Comparison of ENCODE assay signal across 8 cellular contexts in genomic region chr19:14375055-14375581, GRCh38. TPM values are rescaled to one million over a fixed set of nuclear protein-coding genes. Genes with fewer than 3 reads are reported as not detected.
DNase-seq lines count a peak whose midpoint lies in the region; ATAC-seq, FAIRE-seq and TF ChIP-seq lines count a peak whose summit lies in the region.

No MANE protein-coding gene starts in this region.

- peak overlapping the region; percentile 15 for H3K18ac ChIP-seq in neuronal stem cell (ENCODE audit: low read length)

- H3K27ac ChIP-seq in neuronal stem cell (replicated peaks; ENCODE audit: low read length) = no peak overlapping the region

- peak overlapping the region; percentile 68 for H2BK15ac ChIP-seq in neuronal stem cell (ENCODE audit: low read length)

- no peaks in the 10 kb centered on the region for H3K9me3 ChIP-seq in T-helper 17 cell (ENCODE audit: control insufficient read depth, low read length, poor library complexity, severe bottlenecking)
- H3K9me3 ChIP-seq in neuronal stem cell (replicated peaks in 1 of 2; ENCODE audit: control insufficient read depth in 2 of 2, insufficient read depth in 1 of 2, low read depth in 1 of 2, low read length in 2 of 2) = no peaks in the 10 kb centered on the region

- DNase-seq in T-helper 17 cell (peak; percentile 52 to 70 (median 52)), neuronal stem cell (ENCODE audit: low spot score) (no peak), NCI-H187 treated with DMSO at 0.1 percent for 48 hours (lab: John Stamatoyannopoulos, UW) (no peak), GM19238 (ENCODE audit: insufficient read length, low spot score) (no peak), HTR-8/SVneo (ENCODE audit: insufficient read length, low spot score) (no peak)
- peak; percentile 92 for DNase-seq in central memory CD4-positive, alpha-beta T cell

- H3K9ac ChIP-seq in neuronal stem cell (ENCODE audit: low read depth, low read length, poor library complexity) = peak overlapping the region; percentile 24

- no peaks in the 10 kb centered on the region for H3K36me3 ChIP-seq in neuronal stem cell (replicated peaks in 1 of 2; ENCODE audit: control insufficient read depth in 2 of 2, insufficient read depth in 2 of 2, low read length in 2 of 2)

- H3K14ac ChIP-seq in neuronal stem cell (ENCODE audit: low read length) = no peak overlapping the region

- H2AFZ ChIP-seq in neuronal stem cell (ENCODE audit: low read length) = peak overlapping the region; percentile 56

- peaks cover 0 to 3% (median 0%) of the 10 kb centered on the region in 3 experiments for H3K27me3 ChIP-seq in neuronal stem cell (ENCODE audit: control insufficient read depth in 3 of 3, insufficient read depth in 3 of 3, low read depth in 1 of 3, low read length in 3 of 3)

- ATAC-seq in T-helper 17 cell (peak; percentile 87), HG02973 (IDR thresholded peaks at IDR 0.05; ENCODE audit: unreplicated experiment) (no peak)

- no peak overlapping the region for H3K4me2 ChIP-seq in neuronal stem cell (ENCODE audit: insufficient read depth, low read length, poor library complexity, severe bottlenecking)

- H3K4me1 Mint-ChIP-seq in T-helper 17 cell = peaks cover 31% of the 10 kb centered on the region

- no peak overlapping the region for H4K8ac ChIP-seq in neuronal stem cell (ENCODE audit: low read depth, low read length)

- no peak overlapping the region for H2AK5ac ChIP-seq in neuronal stem cell (ENCODE audit: low read depth, low read length)

- H3K4me3 ChIP-seq in neuronal stem cell (ENCODE audit: low read length in 2 of 2) = no peak overlapping the region

- no peak overlapping the region for H2BK5ac ChIP-seq in neuronal stem cell (ENCODE audit: low read length)

- no peaks in the 10 kb centered on the region for H3K79me1 ChIP-seq in neuronal stem cell (ENCODE audit: low read depth, low read length)

- no CpG with 5 or more reads among the region's 12 CpGs for WGBS in neuronal stem cell (ENCODE audit: extremely low coverage in 2 of 2, insufficient read length in 2 of 2, insufficient replicate concordance in 1 of 2), 2 donors

- no peak overlapping the region for H3K23ac ChIP-seq in neuronal stem cell (ENCODE audit: low read depth, low read length, poor library complexity)

- peak; percentile 50 for TF ChIP-seq POLR2A in GM18526 (IDR thresholded peaks at IDR 0.05; ENCODE audit: extremely low read depth, insufficient read length)

- H3K4ac ChIP-seq in neuronal stem cell (ENCODE audit: low read length) = no peak overlapping the region

- FAIRE-seq in HTR-8/SVneo (lab: Jason Lieb, UNC) = no peak

- peaks cover 7 to 17% of the 10 kb centered on the region in 2 donors for H3K4me1 ChIP-seq in neuronal stem cell (ENCODE audit: control insufficient read depth in 2 of 2, insufficient read depth in 1 of 2, low read depth in 1 of 2, low read length in 2 of 2)

- no peak overlapping the region for H4K91ac ChIP-seq in neuronal stem cell (ENCODE audit: low read depth, low read length, poor library complexity)

- H2BK12ac ChIP-seq in neuronal stem cell (ENCODE audit: low read length) = no peak overlapping the region

- H3K27me3 Mint-ChIP-seq in T-helper 17 cell = no peaks in the 10 kb centered on the region

- H3K27ac Mint-ChIP-seq in T-helper 17 cell = peak overlapping the region; percentile 100

- H2BK120ac ChIP-seq in neuronal stem cell (ENCODE audit: low read depth, low read length) = no peak overlapping the region

- no peaks in the 10 kb centered on the region for H3K36me3 Mint-ChIP-seq in T-helper 17 cell (ENCODE audit: low read depth)

- peak overlapping the region; percentile 73 for H3K4me3 Mint-ChIP-seq in T-helper 17 cell

RNA-seq across cellular contexts. Expression of gene ADGRE5, which starts 6.1 kb away (rescaled TPM):
- total RNA-seq in T-helper 17 cell = 1,000 to 10,000 TPM; 1,097 to 1,799 TPM
- polyA plus RNA-seq in neuronal stem cell (2013, experiment 1 of 2) = 0.74 TPM
- 0.72 TPM for polyA plus RNA-seq in neuronal stem cell (2013, experiment 2 of 2)

RNA-seq across cellular contexts. Expression of gene DDX39A, which starts 44.0 kb away (rescaled TPM):
- 100 to 1,000 TPM; 276 to 284 TPM for total RNA-seq in T-helper 17 cell
- 75.6 TPM for polyA plus RNA-seq in neuronal stem cell (2013, experiment 1 of 2)
- polyA plus RNA-seq in neuronal stem cell (2013, experiment 2 of 2) = 76.2 TPM

RNA-seq across cellular contexts. Expression of gene PKN1, which starts 58.0 kb away (rescaled TPM):
- 100 to 1,000 TPM; 163 to 202 TPM for total RNA-seq in T-helper 17 cell
- polyA plus RNA-seq in neuronal stem cell (2013, experiment 1 of 2) = 70.0 TPM
- polyA plus RNA-seq in neuronal stem cell (2013, experiment 2 of 2) = 68.8 TPM

Comparison
In these comparisons a context has a peak if more than half of its experiments do, and no peak if none do; other contexts are left out.
1. DNase-seq: peak in T-helper 17 cell (3 of 3) and central memory CD4-positive, alpha-beta T cell (single experiment); none in neuronal stem cell (single experiment), NCI-H187 treated with DMSO at 0.1 percent for 48 hours (single experiment), GM19238 (single experiment) and HTR-8/SVneo (single experiment).